Comparison of ENCODE assay signal across 29 cellular contexts in genomic region chr5:122138356-122138755, GRCh38. TPM values are rescaled to one million over a fixed set of nuclear protein-coding genes. Genes with fewer than 3 reads are reported as not detected.
"Had no signal": no experiment of that assay in that cellular context is flagged by ENCODE, and none has a peak within 500 bp of the region (broad histone marks: within the 10 kb centered on the region; RNA-seq: fewer than 3 reads in every experiment).

No MANE protein-coding gene starts in this region.

- H3K27me3 ChIP-seq: neural progenitor cell, neutrophil, ovary, right atrium auricular region, right lobe of liver, tibial nerve, uterus had no signal

- H2AFZ ChIP-seq: neural progenitor cell had no signal

- DNase-seq: hypothalamus; immature natural killer cell; kidney; left ventricle myocardium inferior; mesendoderm; naive B cell; natural killer cell; nephron progenitor cell; occipital lobe; ovary; right lobe of liver; stimulated activated CD4-positive, alpha-beta T cell treated with anti-CD3 and anti-CD28 coated beads, Interleukin-1b, Interleukin-23, amount 100 ng/mL, for 48 hours; stimulated activated CD4-positive, alpha-beta T cell treated with anti-CD3 and anti-CD28 coated beads, Interleukin-2, amount 100 ng/mL, for 48 hours; stimulated activated CD4-positive, alpha-beta T cell treated with anti-CD3 and anti-CD28 coated beads, Interleukin-4, amount 100 ng/mL, for 4 hours; stimulated activated CD8-positive, alpha-beta memory T cell treated with anti-CD3 and anti-CD28 coated beads, Interleukin-4, amount 100 ng/mL, for 48 hours; stimulated activated naive CD4-positive, alpha-beta T cell treated with Interleukin-2 at 50 U/mL for 16 hours; stimulated activated naive CD8-positive, alpha-beta T cell treated with anti-CD3 and anti-CD28 coated beads, Interleukin-15, amount 100 ng/mL, for 72 hours; substantia nigra; uterus had no signal

- H3K4me1 Mint-ChIP-seq: immature natural killer cell; mesothelial cell of epicardium; naive B cell; natural killer cell; nephron progenitor cell; stimulated activated memory B cell treated with anti-CD40 and anti-IgM and Interleukin-4, amounts not matched to agents 10 μg/mL and 1 μg/mL and 100 μg/mL, for 72 hours had no signal

- H3K4me2 ChIP-seq: neural progenitor cell, smooth muscle cell had no signal

- H3K36me3 Mint-ChIP-seq: immature natural killer cell; mesothelial cell of epicardium; naive B cell; natural killer cell; neural progenitor cell; stimulated activated memory B cell treated with anti-CD40 and anti-IgM and Interleukin-4, amounts not matched to agents 10 μg/mL and 1 μg/mL and 100 μg/mL, for 72 hours; type B pancreatic cell had no signal

- H3K4me3 ChIP-seq: left ventricle myocardium inferior, lung, neural progenitor cell, ovary, right atrium auricular region, right lobe of liver, smooth muscle cell, tibial nerve, uterus had no signal

- H3K27ac Mint-ChIP-seq: immature natural killer cell; mesothelial cell of epicardium; naive B cell; natural killer cell; nephron progenitor cell; neural progenitor cell; progenitor cell of endocrine pancreas; stimulated activated memory B cell treated with anti-CD40 and anti-IgM and Interleukin-4, amounts not matched to agents 10 μg/mL and 1 μg/mL and 100 μg/mL, for 72 hours; stimulated activated naive CD8-positive, alpha-beta T cell treated with anti-CD3 and anti-CD28 coated beads, Interleukin-15, amount 100 ng/mL, for 72 hours; type B pancreatic cell had no signal

- H3K9ac ChIP-seq: neural progenitor cell had no signal

- H3K27me3 Mint-ChIP-seq: progenitor cell of endocrine pancreas; stimulated activated memory B cell treated with anti-CD40 and anti-IgM and Interleukin-4, amounts not matched to agents 10 μg/mL and 1 μg/mL and 100 μg/mL, for 72 hours; type B pancreatic cell had no signal

- H3K36me3 ChIP-seq: left ventricle myocardium inferior, neural progenitor cell, neutrophil, ovary, right atrium auricular region, right lobe of liver, tibial nerve, uterus had no signal

- H3K4me1 ChIP-seq: left ventricle myocardium inferior, neural progenitor cell, right atrium auricular region, right lobe of liver, tibial nerve, uterus had no signal

- ATAC-seq: natural killer cell; right lobe of liver; stimulated activated memory B cell treated with anti-CD40 and anti-IgM and Interleukin-4, amounts not matched to agents 10 μg/mL and 1 μg/mL and 100 μg/mL, for 72 hours; stimulated activated naive CD8-positive, alpha-beta T cell treated with anti-CD3 and anti-CD28 coated beads, Interleukin-15, amount 100 ng/mL, for 72 hours had no signal

- H3K27ac ChIP-seq: left ventricle myocardium inferior, neural progenitor cell, neutrophil, ovary, right atrium auricular region, right lobe of liver, tibial nerve, uterus had no signal

- H3K9me3 ChIP-seq: left ventricle myocardium inferior, neutrophil, ovary, right atrium auricular region, right lobe of liver, tibial nerve, uterus had no signal

- H3K4me3 Mint-ChIP-seq: immature natural killer cell; mesothelial cell of epicardium; naive B cell; natural killer cell; nephron progenitor cell; neural progenitor cell; stimulated activated memory B cell treated with anti-CD40 and anti-IgM and Interleukin-4, amounts not matched to agents 10 μg/mL and 1 μg/mL and 100 μg/mL, for 72 hours; stimulated activated naive CD8-positive, alpha-beta T cell treated with anti-CD3 and anti-CD28 coated beads, Interleukin-15, amount 100 ng/mL, for 72 hours; type B pancreatic cell had no signal

RNA-seq across cellular contexts. Expression of gene ZNF474, which starts 9.0 kb away (rescaled TPM):
- total RNA-seq: left ventricle myocardium inferior, right atrium auricular region had no signal
- polyA plus RNA-seq: immature natural killer cell had no signal
